Comparison of ENCODE assay signal across 16 cellular contexts in genomic region chr1:204751883-204752687, GRCh38.
DNase-seq lines count a peak whose midpoint lies in the region; ATAC-seq and TF ChIP-seq lines count a peak whose summit lies in the region.
"Had no signal": no experiment of that assay in that cellular context is flagged by ENCODE, and none has a peak within 500 bp of the region (broad histone marks: within the 10 kb centered on the region; RNA-seq: fewer than 3 reads in every experiment).

No MANE protein-coding gene starts in this region.

- no peak overlapping the region for H2AFZ ChIP-seq in H9 (ENCODE audit: low read length)

- H3K36me3 ChIP-seq in SJCRH30 = no peaks in the 10 kb centered on the region
- H3K36me3 ChIP-seq: prostate gland had no signal

- H3K4ac ChIP-seq in H9 (ENCODE audit: low read depth, low read length) = no peak overlapping the region

- H3K79me2 ChIP-seq in H9 (ENCODE audit: insufficient read depth, low read length) = no peaks in the 10 kb centered on the region

- no peaks in the 10 kb centered on the region for H3K36me3 Mint-ChIP-seq in H9 (ENCODE audit: insufficient read depth in 1 of 3, low read depth in 3 of 3)
- no peaks in the 10 kb centered on the region for H3K36me3 Mint-ChIP-seq in activated CD4-positive, alpha-beta memory T cell treated with anti-CD3 and anti-CD28 coated beads for 36 hours
- H3K36me3 Mint-ChIP-seq in stimulated activated effector memory CD8-positive, alpha-beta T cell treated with anti-CD3 and anti-CD28 coated beads, Interleukin-12 subunit alpha, Interleukin-12 subunit beta, amount 100 ng/mL, for 72 hours = no peaks in the 10 kb centered on the region
- H3K36me3 Mint-ChIP-seq: IgD-negative memory B cell had no signal

- DNase-seq in H9 (peak; percentile 86), SJCRH30 (peak; percentile 70 to 73), iPS-NIHi11 (ENCODE audit: low spot score) (peak; percentile 42), HEK293T (ENCODE audit: extremely low spot score) (no peak)
- no peak for DNase-seq in activated CD4-positive, alpha-beta memory T cell treated with anti-CD3 and anti-CD28 coated beads for 36 hours
- DNase-seq in stimulated activated effector memory CD8-positive, alpha-beta T cell treated with anti-CD3 and anti-CD28 coated beads, Interleukin-12 subunit alpha, Interleukin-12 subunit beta, amount 100 ng/mL, for 72 hours (ENCODE audit: low spot score in 2 of 2) = no peak
- DNase-seq: activated naive CD4-positive, alpha-beta T cell treated with anti-CD3 and anti-CD28 coated beads for 36 hours; NCI-H1694 treated with DMSO at 0.1 percent for 48 hours; OCI-M1; stimulated activated naive CD4-positive, alpha-beta T cell; T1000 had no signal

- H2BK15ac ChIP-seq in H9 (ENCODE audit: low read depth, low read length) = no peak overlapping the region

- no peak overlapping the region for H2BK120ac ChIP-seq in H9 (ENCODE audit: low read depth, low read length, poor library complexity, severe bottlenecking)

- POLR2A ChIA-PET in activated CD4-positive, alpha-beta memory T cell treated with anti-CD3 and anti-CD28 coated beads for 36 hours (lab: Charles Lee) = no interaction called here
- POLR2A ChIA-PET in HEK293T (lab: Yijun Ruan, JAX) = no interaction called here

- no peaks in the 10 kb centered on the region for H3K27me3 ChIP-seq in H9 (ENCODE audit: insufficient read depth, low read length)
- H3K27me3 ChIP-seq in SJCRH30 = no peaks in the 10 kb centered on the region

- H3K4me1 ChIP-seq in H9 (ENCODE audit: insufficient read depth, low read length) (peaks cover 7% of the 10 kb centered on the region; the same call in 1 of the 2 replicates), SJCRH30 (no peaks in the 10 kb centered on the region)
- H3K4me1 ChIP-seq: prostate gland had no signal

- CTCF ChIA-PET in activated CD4-positive, alpha-beta memory T cell treated with anti-CD3 and anti-CD28 coated beads for 36 hours (lab: Charles Lee) = interaction anchor here (2.0 to 3.6 kb wide), 2 partner anchors 12 to 55 kb away, joined by 8 to 18 read pairs; no protein-coding TSS in a partner anchor
- CTCF ChIA-PET in HEK293T (lab: Yijun Ruan, JAX) = interaction anchor here (1.1 to 2.0 kb wide), 3 partner anchors 12 to 20 kb away, joined by 4 to 8 read pairs (median 7); no protein-coding TSS in a partner anchor

- no peak overlapping the region for H3K23ac ChIP-seq in H9 (ENCODE audit: insufficient read length, low read depth, low read length)

- H3K14ac ChIP-seq in H9 (ENCODE audit: insufficient read depth, low read length) = peak overlapping the region; percentile 56; the same call in 1 of the 2 replicates

- no peak for ATAC-seq in GM19324 (IDR thresholded peaks at IDR 0.05; ENCODE audit: low FRiP score, unreplicated experiment)
- ATAC-seq in stimulated activated effector memory CD8-positive, alpha-beta T cell treated with anti-CD3 and anti-CD28 coated beads, Interleukin-12 subunit alpha, Interleukin-12 subunit beta, amount 100 ng/mL, for 72 hours = no peak

- H4K5ac ChIP-seq in H9 (ENCODE audit: insufficient read length, low read depth, low read length) = no peak overlapping the region

- no CpG with 5 or more reads among the region's 24 CpGs for WGBS in H9 (ENCODE audit: extremely low coverage, insufficient read length, low lambda C conversion rate)

- no peak overlapping the region for H2BK12ac ChIP-seq in H9 (ENCODE audit: insufficient read length, low read depth, low read length)

- H4K20me1 ChIP-seq in H9 (ENCODE audit: control insufficient read depth, insufficient read depth, insufficient read length) = no peaks in the 10 kb centered on the region

- no peak overlapping the region for H3K9ac ChIP-seq in H9 (ENCODE audit: extremely low read depth, insufficient read length, low read length)

- no peaks in the 10 kb centered on the region for H3K23me2 ChIP-seq in H9 (ENCODE audit: insufficient read length, low read depth, low read length, poor library complexity, severe bottlenecking)

- H4K8ac ChIP-seq in H9 (replicated peaks; ENCODE audit: insufficient read length, low read depth, low read length) = no peak overlapping the region

- H3K27ac ChIP-seq in 22Rv1 = no peak overlapping the region
- no peak overlapping the region for H3K27ac ChIP-seq in H9 (ENCODE audit: insufficient read length, low read depth, low read length)
- no peak overlapping the region for H3K27ac ChIP-seq in SJCRH30
- H3K27ac ChIP-seq: prostate gland had no signal

- intact Hi-C loops in activated CD4-positive, alpha-beta memory T cell treated with anti-CD3 and anti-CD28 coated beads for 36 hours (cut with micrococcal nuclease) = no loop called here

- TF ChIP-seq CTCF in 22Rv1 (IDR thresholded peaks at IDR 0.05) (peak; percentile 72), H9 (conservative IDR thresholded peaks at IDR 0.05) (no peak; the same call in 1 of the 3 replicates)

- H3K56ac ChIP-seq in H9 (ENCODE audit: insufficient read length, low read depth, low read length) = no peak overlapping the region

- H2BK20ac ChIP-seq in H9 (ENCODE audit: low read depth, low read length, poor library complexity, severe bottlenecking) = no peak overlapping the region

- peaks cover 0 to 2% of the 10 kb centered on the region in 2 experiments; a peak in 3 of 5 replicates for H3K9me3 Mint-ChIP-seq in H9
- H3K9me3 Mint-ChIP-seq in activated CD4-positive, alpha-beta memory T cell treated with anti-CD3 and anti-CD28 coated beads for 36 hours = no peaks in the 10 kb centered on the region
- H3K9me3 Mint-ChIP-seq in stimulated activated effector memory CD8-positive, alpha-beta T cell treated with anti-CD3 and anti-CD28 coated beads, Interleukin-12 subunit alpha, Interleukin-12 subunit beta, amount 100 ng/mL, for 72 hours = no peaks in the 10 kb centered on the region
- H3K9me3 Mint-ChIP-seq: activated naive CD4-positive, alpha-beta T cell treated with anti-CD3 and anti-CD28 coated beads for 36 hours; IgD-negative memory B cell had no signal

- H2BK5ac ChIP-seq in H9 (ENCODE audit: insufficient read length, low read length) = no peak overlapping the region

- no peak overlapping the region for H3K4me2 ChIP-seq in H9 (ENCODE audit: insufficient read depth, insufficient read length, low read length)

- no peak overlapping the region for H3K4me3 Mint-ChIP-seq in H9
- no peak overlapping the region for H3K4me3 Mint-ChIP-seq in activated CD4-positive, alpha-beta memory T cell treated with anti-CD3 and anti-CD28 coated beads for 36 hours
- H3K4me3 Mint-ChIP-seq in stimulated activated effector memory CD8-positive, alpha-beta T cell treated with anti-CD3 and anti-CD28 coated beads, Interleukin-12 subunit alpha, Interleukin-12 subunit beta, amount 100 ng/mL, for 72 hours = no peak overlapping the region
- H3K4me3 Mint-ChIP-seq: activated naive CD4-positive, alpha-beta T cell treated with anti-CD3 and anti-CD28 coated beads for 36 hours; B cell had no signal

- no peak overlapping the region for H3K27ac Mint-ChIP-seq in H9
- H3K27ac Mint-ChIP-seq in activated CD4-positive, alpha-beta memory T cell treated with anti-CD3 and anti-CD28 coated beads for 36 hours = no peak overlapping the region
- no peak overlapping the region for H3K27ac Mint-ChIP-seq in stimulated activated effector memory CD8-positive, alpha-beta T cell treated with anti-CD3 and anti-CD28 coated beads, Interleukin-12 subunit alpha, Interleukin-12 subunit beta, amount 100 ng/mL, for 72 hours
- H3K27ac Mint-ChIP-seq: activated naive CD4-positive, alpha-beta T cell treated with anti-CD3 and anti-CD28 coated beads for 36 hours; B cell; IgD-negative memory B cell had no signal

- peaks cover 24% of the 10 kb centered on the region in 2 experiments for H3K4me1 Mint-ChIP-seq in H9
- H3K4me1 Mint-ChIP-seq in activated CD4-positive, alpha-beta memory T cell treated with anti-CD3 and anti-CD28 coated beads for 36 hours (ENCODE audit: low read depth) = no peaks in the 10 kb centered on the region
- no peaks in the 10 kb centered on the region for H3K4me1 Mint-ChIP-seq in stimulated activated effector memory CD8-positive, alpha-beta T cell treated with anti-CD3 and anti-CD28 coated beads, Interleukin-12 subunit alpha, Interleukin-12 subunit beta, amount 100 ng/mL, for 72 hours
- H3K4me1 Mint-ChIP-seq: B cell, IgD-negative memory B cell had no signal

- H4K91ac ChIP-seq in H9 (ENCODE audit: insufficient read length, low read depth, low read length) = no peak overlapping the region

- no peak overlapping the region for H2AK5ac ChIP-seq in H9 (ENCODE audit: insufficient read length, low read length)

- H3K79me1 ChIP-seq in H9 (ENCODE audit: insufficient read depth, low read depth, low read length, poor library complexity, severe bottlenecking) = no peaks in the 10 kb centered on the region

- no peak overlapping the region for H3T11ph ChIP-seq in H9 (ENCODE audit: low read length)

- no peak overlapping the region for H3K18ac ChIP-seq in H9 (ENCODE audit: insufficient read length, low read depth, low read length)

- H3K27me3 Mint-ChIP-seq in H9 (ENCODE audit: low read depth) = peaks cover 18% of the 10 kb centered on the region
- peaks cover 3% of the 10 kb centered on the region for H3K27me3 Mint-ChIP-seq in activated CD4-positive, alpha-beta memory T cell treated with anti-CD3 and anti-CD28 coated beads for 36 hours

- no peaks in the 10 kb centered on the region for H3K9me3 ChIP-seq in H9 (ENCODE audit: control insufficient read depth, low read depth, low read length)
- H3K9me3 ChIP-seq in SJCRH30 (replicated peaks) = no peaks in the 10 kb centered on the region
- H3K9me3 ChIP-seq: prostate gland had no signal

- no peak overlapping the region for H3K4me3 ChIP-seq in SJCRH30
- H3K4me3 ChIP-seq: prostate gland had no signal

TF ChIP-seq in HEK293T, 16 proteins besides CTCF, POLR2A, EP300 and RAD21:
- no peak for TF ChIP-seq NFRKB (IDR thresholded peaks at IDR 0.05)
- TF ChIP-seq SP1 (IDR thresholded peaks at IDR 0.05) = no peak
- no peak for TF ChIP-seq FOXM1 (IDR thresholded peaks at IDR 0.05; ENCODE audit: borderline replicate concordance)
- TF ChIP-seq ELF4 (IDR thresholded peaks at IDR 0.05) = no peak
- TF ChIP-seq LEF1 (IDR thresholded peaks at IDR 0.05; ENCODE audit: borderline replicate concordance) = no peak
- TF ChIP-seq BHLHE40 (IDR thresholded peaks at IDR 0.05; ENCODE audit: borderline replicate concordance) = no peak
- TF ChIP-seq TARDBP (IDR thresholded peaks at IDR 0.05) = no peak

Comparison
In these comparisons a context has a peak if more than half of its experiments do, and no peak if none do; other contexts are left out.
1. DNase-seq: peak in H9 (single experiment), SJCRH30 (2 of 2) and iPS-NIHi11 (single experiment); none in activated CD4-positive, alpha-beta memory T cell treated with anti-CD3 and anti-CD28 coated beads for 36 hours (single experiment), stimulated activated effector memory CD8-positive, alpha-beta T cell treated with anti-CD3 and anti-CD28 coated beads, Interleukin-12 subunit alpha, Interleukin-12 subunit beta, amount 100 ng/mL, for 72 hours (0 of 2) and HEK293T (single experiment).